1 cellular context compared by ENCODE assay signal in the genomic region with DNA sequence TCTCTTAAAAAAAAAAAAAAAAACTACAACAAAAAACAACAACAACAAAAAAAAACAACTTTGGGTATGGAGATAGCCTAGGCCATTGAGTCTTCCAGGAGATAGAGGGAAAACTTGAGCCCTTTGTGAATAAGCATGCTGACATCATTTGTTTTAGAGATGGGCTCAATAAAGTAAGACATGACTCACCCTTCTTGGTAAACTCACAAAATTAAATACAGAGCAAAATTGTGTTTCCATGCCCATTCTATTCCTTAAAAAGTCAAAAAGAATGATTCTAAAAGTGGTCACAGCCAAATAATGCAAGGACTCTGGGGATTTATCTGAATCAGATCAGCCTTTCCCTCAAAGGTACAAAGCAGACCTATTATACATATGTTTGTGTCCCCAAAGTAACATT.
TF ChIP-seq lines count a peak whose summit lies in the region.

No MANE protein-coding gene starts in this region.

TF ChIP-seq in HEK293, 187 proteins besides CTCF, POLR2A, EP300 and RAD21 (continued from another document):
- TF ChIP-seq, protein P1, sequence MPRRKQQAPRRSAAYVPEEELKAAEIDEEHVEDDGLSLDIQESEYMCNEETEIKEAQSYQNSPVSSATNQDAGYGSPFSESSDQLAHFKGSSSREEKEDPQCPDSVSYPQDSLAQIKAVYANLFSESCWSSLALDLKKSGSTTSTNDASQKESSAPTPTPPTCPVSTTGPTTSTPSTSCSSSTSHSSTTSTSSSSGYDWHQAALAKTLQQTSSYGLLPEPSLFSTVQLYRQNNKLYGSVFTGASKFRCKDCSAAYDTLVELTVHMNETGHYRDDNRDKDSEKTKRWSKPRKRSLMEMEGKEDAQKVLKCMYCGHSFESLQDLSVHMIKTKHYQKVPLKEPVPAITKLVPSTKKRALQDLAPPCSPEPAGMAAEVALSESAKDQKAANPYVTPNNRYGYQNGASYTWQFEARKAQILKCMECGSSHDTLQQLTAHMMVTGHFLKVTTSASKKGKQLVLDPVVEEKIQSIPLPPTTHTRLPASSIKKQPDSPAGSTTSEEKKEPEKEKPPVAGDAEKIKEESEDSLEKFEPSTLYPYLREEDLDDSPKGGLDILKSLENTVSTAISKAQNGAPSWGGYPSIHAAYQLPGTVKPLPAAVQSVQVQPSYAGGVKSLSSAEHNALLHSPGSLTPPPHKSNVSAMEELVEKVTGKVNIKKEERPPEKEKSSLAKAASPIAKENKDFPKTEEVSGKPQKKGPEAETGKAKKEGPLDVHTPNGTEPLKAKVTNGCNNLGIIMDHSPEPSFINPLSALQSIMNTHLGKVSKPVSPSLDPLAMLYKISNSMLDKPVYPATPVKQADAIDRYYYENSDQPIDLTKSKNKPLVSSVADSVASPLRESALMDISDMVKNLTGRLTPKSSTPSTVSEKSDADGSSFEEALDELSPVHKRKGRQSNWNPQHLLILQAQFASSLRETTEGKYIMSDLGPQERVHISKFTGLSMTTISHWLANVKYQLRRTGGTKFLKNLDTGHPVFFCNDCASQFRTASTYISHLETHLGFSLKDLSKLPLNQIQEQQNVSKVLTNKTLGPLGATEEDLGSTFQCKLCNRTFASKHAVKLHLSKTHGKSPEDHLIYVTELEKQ (tag by site-specific recombination; IDR thresholded peaks at IDR 0.05; ENCODE audit: borderline replicate concordance), result no peak
- TF ChIP-seq, protein P2, sequence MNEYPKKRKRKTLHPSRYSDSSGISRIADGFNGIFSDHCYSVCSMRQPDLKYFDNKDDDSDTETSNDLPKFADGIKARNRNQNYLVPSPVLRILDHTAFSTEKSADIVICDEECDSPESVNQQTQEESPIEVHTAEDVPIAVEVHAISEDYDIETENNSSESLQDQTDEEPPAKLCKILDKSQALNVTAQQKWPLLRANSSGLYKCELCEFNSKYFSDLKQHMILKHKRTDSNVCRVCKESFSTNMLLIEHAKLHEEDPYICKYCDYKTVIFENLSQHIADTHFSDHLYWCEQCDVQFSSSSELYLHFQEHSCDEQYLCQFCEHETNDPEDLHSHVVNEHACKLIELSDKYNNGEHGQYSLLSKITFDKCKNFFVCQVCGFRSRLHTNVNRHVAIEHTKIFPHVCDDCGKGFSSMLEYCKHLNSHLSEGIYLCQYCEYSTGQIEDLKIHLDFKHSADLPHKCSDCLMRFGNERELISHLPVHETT (tag by site-specific recombination; IDR thresholded peaks at IDR 0.05), result no peak
- no peak for TF ChIP-seq ZNF266 (tag by site-specific recombination; IDR thresholded peaks at IDR 0.05; ENCODE audit: low read depth)
- TF ChIP-seq ZNF354C (tag by site-specific recombination; IDR thresholded peaks at IDR 0.05; ENCODE audit: borderline replicate concordance, low read depth), result no peak
- TF ChIP-seq, protein P3, sequence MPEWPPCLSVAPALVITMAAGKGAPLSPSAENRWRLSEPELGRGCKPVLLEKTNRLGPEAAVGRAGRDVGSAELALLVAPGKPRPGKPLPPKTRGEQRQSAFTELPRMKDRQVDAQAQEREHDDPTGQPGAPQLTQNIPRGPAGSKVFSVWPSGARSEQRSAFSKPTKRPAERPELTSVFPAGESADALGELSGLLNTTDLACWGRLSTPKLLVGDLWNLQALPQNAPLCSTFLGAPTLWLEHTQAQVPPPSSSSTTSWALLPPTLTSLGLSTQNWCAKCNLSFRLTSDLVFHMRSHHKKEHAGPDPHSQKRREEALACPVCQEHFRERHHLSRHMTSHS (tag by site-specific recombination; IDR thresholded peaks at IDR 0.05), result no peak
- no peak for TF ChIP-seq ZFP3 (tag by site-specific recombination; IDR thresholded peaks at IDR 0.05; ENCODE audit: low read depth)
- no peak for TF ChIP-seq ZBTB49 (tag by site-specific recombination; IDR thresholded peaks at IDR 0.05; ENCODE audit: low read depth)
- TF ChIP-seq ZNF169 (tag by site-specific recombination; IDR thresholded peaks at IDR 0.05), result no peak
- TF ChIP-seq, protein P4, sequence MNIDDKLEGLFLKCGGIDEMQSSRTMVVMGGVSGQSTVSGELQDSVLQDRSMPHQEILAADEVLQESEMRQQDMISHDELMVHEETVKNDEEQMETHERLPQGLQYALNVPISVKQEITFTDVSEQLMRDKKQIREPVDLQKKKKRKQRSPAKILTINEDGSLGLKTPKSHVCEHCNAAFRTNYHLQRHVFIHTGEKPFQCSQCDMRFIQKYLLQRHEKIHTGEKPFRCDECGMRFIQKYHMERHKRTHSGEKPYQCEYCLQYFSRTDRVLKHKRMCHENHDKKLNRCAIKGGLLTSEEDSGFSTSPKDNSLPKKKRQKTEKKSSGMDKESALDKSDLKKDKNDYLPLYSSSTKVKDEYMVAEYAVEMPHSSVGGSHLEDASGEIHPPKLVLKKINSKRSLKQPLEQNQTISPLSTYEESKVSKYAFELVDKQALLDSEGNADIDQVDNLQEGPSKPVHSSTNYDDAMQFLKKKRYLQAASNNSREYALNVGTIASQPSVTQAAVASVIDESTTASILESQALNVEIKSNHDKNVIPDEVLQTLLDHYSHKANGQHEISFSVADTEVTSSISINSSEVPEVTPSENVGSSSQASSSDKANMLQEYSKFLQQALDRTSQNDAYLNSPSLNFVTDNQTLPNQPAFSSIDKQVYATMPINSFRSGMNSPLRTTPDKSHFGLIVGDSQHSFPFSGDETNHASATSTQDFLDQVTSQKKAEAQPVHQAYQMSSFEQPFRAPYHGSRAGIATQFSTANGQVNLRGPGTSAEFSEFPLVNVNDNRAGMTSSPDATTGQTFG (tag by site-specific recombination; IDR thresholded peaks at IDR 0.05; ENCODE audit: borderline replicate concordance), result no peak
- no peak for TF ChIP-seq ZBTB1 (tag by site-specific recombination; IDR thresholded peaks at IDR 0.05)
- TF ChIP-seq ZBTB6 (tag by site-specific recombination; IDR thresholded peaks at IDR 0.05), result peak; percentile 53; the same call in 1 of the 2 replicates
- TF ChIP-seq ZNF792 (tag by site-specific recombination; IDR thresholded peaks at IDR 0.05), result no peak
TF ChIP-seq in HEK293: peak in this region for 4.
